In the genomic region with DNA sequence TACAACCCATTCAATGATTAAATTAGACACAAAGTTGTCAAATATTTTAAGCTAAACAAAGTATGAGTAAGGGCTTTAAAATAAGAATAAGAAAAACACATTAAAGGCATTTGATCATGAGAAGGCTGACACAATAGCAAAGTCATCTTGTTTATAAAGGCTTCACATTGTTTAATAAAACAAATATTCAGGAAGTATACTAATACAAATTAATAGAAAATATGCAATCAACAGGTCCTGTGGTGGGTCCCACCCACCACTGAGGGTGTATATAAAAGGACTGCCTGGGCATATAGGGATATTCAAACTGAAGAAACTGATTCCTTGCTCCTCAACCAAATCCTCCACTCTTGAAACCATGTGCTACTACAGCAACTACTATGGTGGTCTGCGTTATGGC, we compare ENCODE assay signal across 40 cellular contexts. TPM values are rescaled to one million over a fixed set of nuclear protein-coding genes. Genes with fewer than 3 reads are reported as not detected.
"Had no signal": no experiment of that assay in that cellular context is flagged by ENCODE, and none has a peak within 500 bp of the region (broad histone marks: within the 10 kb centered on the region; RNA-seq: fewer than 3 reads in every experiment).

A gene (plus strand): TSS at position 301 of the 400 bp plus-strand sequence. CDS start 58 bp downstream, at position 359.

- ATAC-seq: activated CD8-positive, alpha-beta T cell treated with anti-CD3 and anti-CD28 coated beads for 36 hours; activated naive CD4-positive, alpha-beta T cell treated with anti-CD3 and anti-CD28 coated beads, Interleukin-2, amount 50 U/mL, for 72 hours; activated T-cell treated with anti-CD3 and anti-CD28 coated beads, Interleukin-2, amount 50 U/mL, for 4 hours; activated T-cell treated with anti-CD3 and anti-CD28 coated beads, Interleukin-2, amount 50 U/mL, for 72 hours; activated T-helper 17 cell treated with anti-CD3 and anti-CD28 coated beads, Interleukin-2, amount 50 U/mL, for 72 hours had no signal

- H3K9me3 ChIP-seq: adrenal gland, ascending aorta had no signal

- H3K36me3 ChIP-seq: adrenal gland, ascending aorta, cardiac muscle cell had no signal

- H3K27me3 ChIP-seq: adrenal gland, ascending aorta, cardiac muscle cell had no signal

- H3K4me1 Mint-ChIP-seq: activated B cell treated with CpG ODN at 0.5 μM for 24 hours; activated CD4-positive, alpha-beta T cell treated with anti-CD3 and anti-CD28 coated beads, Interleukin-2, amount 10 ng/mL, durations not matched to agents 24 days and 14 days; activated naive CD8-positive, alpha-beta T cell treated with anti-CD3 and anti-CD28 coated beads for 36 hours; activated T-helper 17 cell treated with anti-CD3 and anti-CD28 coated beads, Interleukin-2, amount 50 U/mL, for 72 hours; brain; central memory CD8-positive, alpha-beta T cell had no signal

- H3K27me3 Mint-ChIP-seq: activated B cell treated with CpG ODN at 0.5 μM for 24 hours; activated CD4-positive, alpha-beta memory T cell treated with anti-CD3 and anti-CD28 coated beads for 36 hours; activated CD4-positive, alpha-beta T cell treated with anti-CD3 and anti-CD28 coated beads, Interleukin-2, amount 10 ng/mL, durations not matched to agents 24 days and 14 days; activated CD8-positive, alpha-beta T cell treated with anti-CD3 and anti-CD28 coated beads for 36 hours; activated naive CD8-positive, alpha-beta T cell treated with anti-CD3 and anti-CD28 coated beads for 36 hours; activated T-helper 17 cell treated with anti-CD3 and anti-CD28 coated beads, Interleukin-2, amount 50 U/mL, for 72 hours; brain; central memory CD8-positive, alpha-beta T cell had no signal

- H3K27ac ChIP-seq: adrenal gland, ascending aorta, cardiac muscle cell, VCaP had no signal

- H3K27ac Mint-ChIP-seq: activated B cell treated with CpG ODN at 0.5 μM for 24 hours; activated CD4-positive, alpha-beta memory T cell treated with anti-CD3 and anti-CD28 coated beads for 36 hours; activated CD4-positive, alpha-beta T cell treated with anti-CD3 and anti-CD28 coated beads, Interleukin-2, amount 10 ng/mL, durations not matched to agents 24 days and 14 days; activated CD8-positive, alpha-beta T cell treated with anti-CD3 and anti-CD28 coated beads for 36 hours; activated naive CD4-positive, alpha-beta T cell treated with anti-CD3 and anti-CD28 coated beads for 36 hours; activated naive CD4-positive, alpha-beta T cell treated with anti-CD3 and anti-CD28 coated beads, Interleukin-2, amount 50 U/mL, for 72 hours; activated naive CD8-positive, alpha-beta T cell treated with anti-CD3 and anti-CD28 coated beads for 36 hours; activated T-cell treated with anti-CD3 and anti-CD28 coated beads, Interleukin-2, amount 50 U/mL, for 72 hours; activated T-helper 1 cell treated with anti-CD3 and anti-CD28 coated beads, Interleukin-12 subunit alpha, Interleukin-12 subunit beta, Interleukin-2, Interleukin-4 antibody, amounts not matched to agents 30 ng/mL and 10 ng/mL and 1 ng/mL, durations not matched to agents 14 hours and 24 hours and 36 hours; activated T-helper 17 cell treated with anti-CD3 and anti-CD28 coated beads, Interleukin-2, amount 50 U/mL, for 72 hours; brain; T-helper 1 cell treated with Interleukin-12 subunit alpha and Interleukin-12 subunit beta and Interleukin-4 antibody, amounts not matched to agents 30 μg/mL and 1 μg/mL, for 36 hours; T-helper 2 cell treated with Interferon-gamma antibody and Interleukin-4, amounts not matched to agents 5 μg/mL and 100 μg/mL, for 36 hours had no signal

- DNase-seq: activated B cell treated with CpG ODN at 0.5 μM for 24 hours; activated CD4-positive, alpha-beta memory T cell treated with anti-CD3 and anti-CD28 coated beads for 36 hours; activated CD4-positive, alpha-beta T cell treated with anti-CD3 and anti-CD28 coated beads for 4 hours; activated CD4-positive, alpha-beta T cell treated with anti-CD3 and anti-CD28 coated beads, Interleukin-2, amount 10 ng/mL, durations not matched to agents 24 days and 14 days; activated CD4-positive, alpha-beta T cell treated with anti-CD3 and anti-CD28 coated beads, Interleukin-2, amount 50 U/mL, for 1 hour; activated CD4-positive, alpha-beta T cell treated with anti-CD3 and anti-CD28 coated beads, Interleukin-2, amount 50 U/mL, for 4 hours; activated CD4-positive, CD25-positive, alpha-beta regulatory T cell treated with anti-CD3 and anti-CD28 coated beads, Interleukin-2, amount 50 U/mL, for 72 hours; activated CD8-positive, alpha-beta memory T cell treated with anti-CD3 and anti-CD28 coated beads, Interleukin-2, amount 50 U/mL, for 4 hours; activated CD8-positive, alpha-beta T cell treated with anti-CD3 and anti-CD28 coated beads for 36 hours; activated effector memory CD4-positive, alpha-beta T cell treated with anti-CD3 and anti-CD28 coated beads, Interleukin-2, amount 50 U/mL, for 16 hours; activated gamma-delta T cell treated with Interleukin-2 at 50 U/mL for 16 hours; activated naive CD4-positive, alpha-beta T cell; activated naive CD4-positive, alpha-beta T cell treated with anti-CD3 and anti-CD28 coated beads for 36 hours; activated naive CD4-positive, alpha-beta T cell treated with anti-CD3 and anti-CD28 coated beads, Interleukin-2, amount 50 U/mL, for 16 hours; activated naive CD8-positive, alpha-beta T cell treated with anti-CD3 and anti-CD28 coated beads for 36 hours; activated T-cell treated with anti-CD3 and anti-CD28 coated beads for 4 hours; activated T-cell treated with anti-CD3 and anti-CD28 coated beads, Interleukin-2, amount 50 U/mL, for 1 hour; activated T-cell treated with anti-CD3 and anti-CD28 coated beads, Interleukin-2, amount 50 U/mL, for 4 hours; activated T-cell treated with anti-CD3 and anti-CD28 coated beads, Interleukin-2, amount 50 U/mL, for 72 hours; adrenal gland; amygdala; anterior cingulate cortex; caudate nucleus; cerebellar nuclear complex; T-helper 1 cell; T-helper 2 cell; T-helper 9 cell had no signal

- H3K4me1 ChIP-seq: adrenal gland, ascending aorta had no signal

- H3K9me3 Mint-ChIP-seq: activated CD4-positive, alpha-beta memory T cell treated with anti-CD3 and anti-CD28 coated beads for 36 hours; activated CD4-positive, alpha-beta T cell treated with anti-CD3 and anti-CD28 coated beads, Interleukin-2, amount 10 ng/mL, durations not matched to agents 24 days and 14 days; activated CD8-positive, alpha-beta T cell treated with anti-CD3 and anti-CD28 coated beads for 36 hours; activated naive CD4-positive, alpha-beta T cell treated with anti-CD3 and anti-CD28 coated beads for 36 hours; activated naive CD8-positive, alpha-beta T cell treated with anti-CD3 and anti-CD28 coated beads for 36 hours; activated T-cell treated with anti-CD3 and anti-CD28 coated beads, Interleukin-2, amount 50 U/mL, for 4 hours; activated T-helper 1 cell treated with anti-CD3 and anti-CD28 coated beads, Interleukin-12 subunit alpha, Interleukin-12 subunit beta, Interleukin-2, Interleukin-4 antibody, amounts not matched to agents 30 ng/mL and 10 ng/mL and 1 ng/mL, durations not matched to agents 14 hours and 24 hours and 36 hours; brain; T-helper 1 cell treated with Interleukin-12 subunit alpha and Interleukin-12 subunit beta and Interleukin-4 antibody, amounts not matched to agents 30 μg/mL and 1 μg/mL, for 36 hours; T-helper 2 cell treated with Interferon-gamma antibody and Interleukin-4, amounts not matched to agents 5 μg/mL and 100 μg/mL, for 36 hours had no signal

- H3K36me3 Mint-ChIP-seq: activated CD4-positive, alpha-beta memory T cell treated with anti-CD3 and anti-CD28 coated beads for 36 hours; activated naive CD4-positive, alpha-beta T cell treated with anti-CD3 and anti-CD28 coated beads, Interleukin-2, amount 50 U/mL, for 72 hours; activated naive CD8-positive, alpha-beta T cell treated with anti-CD3 and anti-CD28 coated beads for 36 hours; brain had no signal

- H3K4me3 ChIP-seq: adrenal gland, ascending aorta, cardiac muscle cell had no signal

- H3K4me3 Mint-ChIP-seq: activated B cell treated with CpG ODN at 0.5 μM for 24 hours; activated CD4-positive, alpha-beta memory T cell treated with anti-CD3 and anti-CD28 coated beads for 36 hours; activated CD4-positive, alpha-beta T cell treated with anti-CD3 and anti-CD28 coated beads, Interleukin-2, amount 10 ng/mL, durations not matched to agents 24 days and 14 days; activated CD8-positive, alpha-beta T cell treated with anti-CD3 and anti-CD28 coated beads for 36 hours; activated naive CD4-positive, alpha-beta T cell treated with anti-CD3 and anti-CD28 coated beads for 36 hours; activated naive CD8-positive, alpha-beta T cell treated with anti-CD3 and anti-CD28 coated beads for 36 hours; activated T-cell treated with anti-CD3 and anti-CD28 coated beads, Interleukin-2, amount 50 U/mL, for 4 hours; activated T-cell treated with anti-CD3 and anti-CD28 coated beads, Interleukin-2, amount 50 U/mL, for 72 hours; activated T-helper 1 cell treated with anti-CD3 and anti-CD28 coated beads, Interleukin-12 subunit alpha, Interleukin-12 subunit beta, Interleukin-2, Interleukin-4 antibody, amounts not matched to agents 30 ng/mL and 10 ng/mL and 1 ng/mL, durations not matched to agents 14 hours and 24 hours and 36 hours; activated T-helper 17 cell treated with anti-CD3 and anti-CD28 coated beads, Interleukin-2, amount 50 U/mL, for 72 hours; brain; central memory CD8-positive, alpha-beta T cell; T-helper 1 cell treated with Interleukin-12 subunit alpha and Interleukin-12 subunit beta and Interleukin-4 antibody, amounts not matched to agents 30 μg/mL and 1 μg/mL, for 36 hours; T-helper 2 cell treated with Interferon-gamma antibody and Interleukin-4, amounts not matched to agents 5 μg/mL and 100 μg/mL, for 36 hours had no signal

RNA-seq across cellular contexts. Expression of the gene that starts here (rescaled TPM):
- total RNA-seq: activated B cell treated with CpG ODN at 0.5 μM for 24 hours; activated CD4-positive, alpha-beta memory T cell treated with anti-CD3 and anti-CD28 coated beads for 36 hours; activated CD4-positive, alpha-beta T cell treated with anti-CD3 and anti-CD28 coated beads, Interleukin-2, amount 10 ng/mL, durations not matched to agents 24 days and 14 days; activated CD8-positive, alpha-beta memory T cell treated with anti-CD3 and anti-CD28 coated beads for 36 hours; activated CD8-positive, alpha-beta T cell treated with anti-CD3 and anti-CD28 coated beads for 36 hours; activated naive CD4-positive, alpha-beta T cell treated with anti-CD3 and anti-CD28 coated beads for 36 hours; activated naive CD4-positive, alpha-beta T cell treated with anti-CD3 and anti-CD28 coated beads, Interleukin-2, amount 50 U/mL, for 72 hours; activated naive CD8-positive, alpha-beta T cell treated with anti-CD3 and anti-CD28 coated beads for 36 hours; activated T-cell treated with anti-CD3 and anti-CD28 coated beads, Interleukin-2, amount 50 U/mL, for 4 hours; activated T-cell treated with anti-CD3 and anti-CD28 coated beads, Interleukin-2, amount 50 U/mL, for 72 hours; activated T-helper 1 cell treated with anti-CD3 and anti-CD28 coated beads, Interleukin-12 subunit alpha, Interleukin-12 subunit beta, Interleukin-2, Interleukin-4 antibody, amounts not matched to agents 30 ng/mL and 10 ng/mL and 1 ng/mL, durations not matched to agents 14 hours and 24 hours and 36 hours; activated T-helper 17 cell treated with anti-CD3 and anti-CD28 coated beads, Interleukin-2, amount 50 U/mL, for 72 hours; adrenal gland; ascending aorta; bronchial epithelial cell; cardiac muscle cell; chondrocyte had no signal
